ENCODE assay signal across 33 cellular contexts in the genomic region with DNA sequence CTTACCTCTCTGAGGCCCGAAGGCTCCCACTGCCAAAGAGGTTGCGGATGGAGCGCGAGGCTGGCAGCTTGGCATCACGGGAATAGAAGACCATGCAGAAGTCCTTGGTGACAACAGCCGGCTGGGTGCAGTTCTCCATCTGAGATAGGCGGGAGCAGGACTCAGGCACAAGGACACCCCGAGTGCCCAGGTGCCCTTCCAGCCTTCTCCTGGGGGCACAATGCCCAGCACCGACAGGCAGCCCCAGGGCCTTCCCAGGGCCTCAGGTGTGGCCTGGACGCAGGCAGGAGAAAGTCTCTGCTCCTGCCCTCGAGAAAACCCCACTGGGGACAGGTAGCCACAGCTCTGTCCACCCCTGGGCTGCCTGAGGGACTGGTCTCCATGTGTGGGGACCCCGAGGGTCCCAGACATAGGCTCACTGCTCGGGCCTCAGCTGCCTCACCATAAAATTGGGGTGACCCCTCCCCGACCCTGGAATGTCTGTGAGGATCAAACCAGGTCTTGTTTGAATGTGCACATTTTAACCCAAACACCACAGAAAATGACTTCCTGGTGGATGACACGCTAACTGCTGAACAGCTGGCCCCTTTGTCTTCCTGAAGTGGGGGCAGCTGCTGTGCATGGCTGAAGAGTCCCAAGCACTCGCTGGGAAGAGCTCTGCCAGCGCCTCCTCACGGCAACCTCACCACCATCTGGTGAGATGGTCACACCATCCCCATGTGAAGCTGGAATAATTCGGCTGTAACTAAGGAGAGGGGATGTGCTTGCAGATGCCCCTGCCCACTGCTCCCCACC. TPM values are rescaled to one million over a fixed set of nuclear protein-coding genes. Genes with fewer than 3 reads are reported as not detected.
DNase-seq lines count a peak whose midpoint lies in the region; ATAC-seq and TF ChIP-seq lines count a peak whose summit lies in the region.
"Had no signal": no experiment of that assay in that cellular context is flagged by ENCODE, and none has a peak within 500 bp of the region (broad histone marks: within the 10 kb centered on the region; RNA-seq: fewer than 3 reads in every experiment).

No MANE protein-coding gene starts in this region.

- ATAC-seq in HG03521 (IDR thresholded peaks at IDR 0.05; ENCODE audit: unreplicated experiment), result no peak
- no peak for ATAC-seq in omental fat pad (ENCODE audit: low FRiP score)
- ATAC-seq: activated CD4-positive, alpha-beta T cell treated with anti-CD3 and anti-CD28 coated beads for 36 hours; activated CD8-positive, alpha-beta T cell treated with anti-CD3 and anti-CD28 coated beads, Interleukin-2, amount 10 ng/mL, durations not matched to agents 7 days and 5 days; GM23338; HepG2; lower lobe of right lung; mucosa of descending colon; SK-N-SH treated with all-trans-retinoic acid at 6 μM for 48 hours; T-helper 17 cell had no signal

- no peak for TF ChIP-seq CTCF in omental fat pad (IDR thresholded peaks at IDR 0.05)

- peak; percentile 55 for DNase-seq in COLO668 (lab: John Stamatoyannopoulos, UW; ENCODE audit: unreplicated experiment)
- peak; percentile 5 for DNase-seq in KBM-7
- peak; percentile 44 for DNase-seq in NCI-H69 (lab: John Stamatoyannopoulos, UW)
- peak; percentile 58 for DNase-seq in foreskin melanocyte
- no peak for DNase-seq in DMS114 treated with DMSO at 0.1 percent for 48 hours (lab: John Stamatoyannopoulos, UW; ENCODE audit: unreplicated experiment)
- DNase-seq in omental fat pad (ENCODE audit: low spot score), result no peak
- DNase-seq: activated CD4-positive, alpha-beta T cell treated with anti-CD3 and anti-CD28 coated beads for 36 hours; activated CD8-positive, alpha-beta T cell treated with anti-CD3 and anti-CD28 coated beads, Interleukin-2, amount 10 ng/mL, durations not matched to agents 7 days and 5 days; activated naive CD8-positive, alpha-beta T cell treated with anti-CD3 and anti-CD28 coated beads for 36 hours; activated T-cell treated with anti-CD3 and anti-CD28 coated beads for 4 hours; Calu3; colonic mucosa; effector CD8-positive, alpha-beta T cell; head of caudate nucleus; lower lobe of right lung; mucosa of descending colon; NCI-H2081; NCI-H526 treated with DMSO at 0.1 percent for 48 hours; nephron progenitor cell; RPMI8226; stimulated activated CD4-positive, alpha-beta T cell treated with anti-CD3 and anti-CD28 coated beads, Interleukin-2, amount 100 ng/mL, for 48 hours; T-helper 17 cell; trophoblast cell had no signal

- in situ Hi-C loops in KBM-7 (cut with MboI; ENCODE audit: low pct_unique_long_range_greater_than_20kb, low sequenced_read_pairs), result no loop called here

RNA-seq across cellular contexts. Expression of gene AQP12A, which starts 33.8 kb away (rescaled TPM):
- total RNA-seq in omental fat pad, result not detected
- total RNA-seq: activated CD4-positive, alpha-beta T cell treated with anti-CD3 and anti-CD28 coated beads for 36 hours; activated CD8-positive, alpha-beta T cell treated with anti-CD3 and anti-CD28 coated beads, Interleukin-2, amount 10 ng/mL, durations not matched to agents 7 days and 5 days; activated naive CD8-positive, alpha-beta T cell treated with anti-CD3 and anti-CD28 coated beads for 36 hours; ascending aorta; Calu3; cardiac muscle cell; epithelial cell of proximal tubule; fibroblast of villous mesenchyme; GM23338; HepG2; kidney epithelial cell; lower lobe of right lung; subcutaneous adipose tissue; T-helper 17 cell had no signal

RNA-seq across cellular contexts. Expression of gene AQP12B, which starts 42.8 kb away (rescaled TPM):
- not detected for total RNA-seq in omental fat pad
- total RNA-seq: activated CD4-positive, alpha-beta T cell treated with anti-CD3 and anti-CD28 coated beads for 36 hours; activated CD8-positive, alpha-beta T cell treated with anti-CD3 and anti-CD28 coated beads, Interleukin-2, amount 10 ng/mL, durations not matched to agents 7 days and 5 days; activated naive CD8-positive, alpha-beta T cell treated with anti-CD3 and anti-CD28 coated beads for 36 hours; ascending aorta; Calu3; cardiac muscle cell; epithelial cell of proximal tubule; fibroblast of villous mesenchyme; GM23338; HepG2; kidney epithelial cell; lower lobe of right lung; subcutaneous adipose tissue; T-helper 17 cell had no signal

Comparison
In these comparisons a context has a peak if more than half of its experiments do, and no peak if none do; other contexts are left out.
1. DNase-seq: peak in COLO668 (single experiment), KBM-7 (single experiment), NCI-H69 (single experiment) and foreskin melanocyte (single experiment); none in DMS114 treated with DMSO at 0.1 percent for 48 hours (single experiment) and omental fat pad (single experiment).